In the genomic region with DNA sequence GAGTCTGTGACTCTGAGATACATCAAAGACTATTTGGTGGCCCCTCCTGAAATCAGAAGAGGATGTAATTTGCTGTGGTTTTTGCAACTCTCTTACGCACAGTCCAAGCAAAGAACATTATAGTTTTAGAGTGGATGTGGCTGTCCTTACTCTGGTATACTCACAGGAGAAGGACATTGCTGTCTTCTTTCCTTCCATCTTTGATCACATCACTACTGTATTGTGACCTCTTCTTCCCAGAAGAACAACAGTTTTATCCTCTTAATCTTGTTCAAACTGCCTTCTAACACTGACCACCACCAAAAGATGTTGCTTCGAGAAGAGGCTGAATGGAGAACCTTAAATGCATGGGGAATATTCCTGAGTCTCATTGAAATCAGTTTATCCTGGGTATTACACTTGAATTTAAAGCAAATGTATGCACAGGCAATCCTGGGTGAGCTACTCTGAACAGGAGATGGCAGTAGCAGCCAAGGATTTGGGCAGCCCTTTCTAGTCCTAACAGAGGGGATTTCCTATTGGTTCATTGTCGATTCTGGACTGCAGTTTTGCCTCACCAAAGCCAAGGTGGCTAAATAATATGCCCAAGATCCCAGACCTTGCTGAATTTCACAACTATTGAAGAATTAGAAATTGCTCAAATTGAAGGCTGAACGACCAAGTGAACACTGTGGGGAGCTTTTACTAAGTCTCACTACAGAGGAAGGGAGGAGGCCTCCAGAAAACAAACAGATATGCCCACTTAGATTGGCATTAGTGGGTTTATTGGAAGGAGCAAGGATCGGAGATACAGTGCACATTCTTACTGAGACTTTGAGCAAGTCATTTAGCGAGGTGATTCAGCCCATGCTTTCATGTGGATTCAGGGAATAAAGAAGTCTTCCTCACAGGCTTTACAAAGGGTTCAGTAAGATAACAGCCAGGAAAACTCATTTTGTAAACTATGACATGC, we compare ENCODE assay signal across 8 cellular contexts.
DNase-seq lines count a peak whose midpoint lies in the region; ATAC-seq, FAIRE-seq and TF ChIP-seq lines count a peak whose summit lies in the region.

No MANE protein-coding gene starts in this region.

- H2AFZ ChIP-seq in HepG2 (ENCODE audit: low read length), result no peak overlapping the region

- ATAC-seq in GM18858 (IDR thresholded peaks at IDR 0.05; ENCODE audit: unreplicated experiment) (peak; percentile 84), HG03039 (IDR thresholded peaks at IDR 0.05; ENCODE audit: unreplicated experiment) (peak; percentile 82), HepG2 (peak; percentile 100)

- TF ChIP-seq EP300 in HepG2 (IDR thresholded peaks at IDR 0.05; ENCODE audit: low read depth in 2 of 2, low read length in 2 of 2), result no peak
- no peak for TF ChIP-seq EP300 in HepG2 (CRISPR knock-in tag; IDR thresholded peaks at IDR 0.05; ENCODE audit: borderline replicate concordance)

- FAIRE-seq in bronchial epithelial cell (lab: Jason Lieb, UNC) (no peak), HepG2 (lab: Jason Lieb, UNC) (peak; percentile 88)

- POLR2A ChIA-PET in HepG2 (lab: Yijun Ruan, JAX), result no interaction called here

- H3K27ac ChIP-seq in HepG2 (ENCODE audit: extremely low read length, insufficient read depth, low read length) (no peak overlapping the region), vagina (no peak overlapping the region)

- BruUV-seq in HepG2 (replicated peaks; lab: Mats Ljungman, UMichigan), result no TSS peak

- H4K20me1 ChIP-seq in HepG2 (ENCODE audit: insufficient read depth, low read length), result no peaks in the 10 kb centered on the region

- TF ChIP-seq POLR2A in HepG2 (IDR thresholded peaks at IDR 0.05; ENCODE audit: insufficient read depth in 1 of 2, low read depth in 2 of 2, low read length in 2 of 2) (no peak), vagina (IDR thresholded peaks at IDR 0.05) (no peak)

- 2% methylated on average over 6 of the region's 6 CpGs for WGBS in HepG2 (ENCODE audit: low lambda C conversion rate)

- in situ Hi-C loops in HepG2 (cut with HindIII; ENCODE audit: extremely low pct_ligation_motif_present, low pct_unique_long_range_greater_than_20kb), result loop anchor here (5.0 to 10.0 kb wide), 2 partner anchors 777 to 859 kb away; no protein-coding TSS in a partner anchor

- intact Hi-C loops in HepG2 (cut with micrococcal nuclease; ENCODE audit: unreplicated experiment) (loop anchor here (1.0 to 5.0 kb wide), 5 partner anchors 330 to 862 kb away; no protein-coding TSS in a partner anchor), vagina (cut with DNase I) (no loop called here)

- H3K4me1 ChIP-seq in HepG2 (ENCODE audit: insufficient read depth, low read length) (peaks cover 8% of the 10 kb centered on the region; the same call in 1 of the 2 replicates), vagina (peaks cover 18% of the 10 kb centered on the region)

- DNase-seq in Ammon's horn (ENCODE audit: low spot score), result peak; percentile 35
- peak; percentile 83 for DNase-seq in NCI-H2227 treated with DMSO at 0.1 percent for 48 hours (lab: John Stamatoyannopoulos, UW)
- DNase-seq in bronchial epithelial cell (ENCODE audit: low read depth), result peak; percentile 79
- DNase-seq in HepG2 (ENCODE audit: low spot score), result peak; percentile 74
- no peak for DNase-seq in vagina (ENCODE audit: extremely low spot score in 2 of 2)
- DNase-seq in activated CD8-positive, alpha-beta memory T cell treated with anti-CD3 and anti-CD28 coated beads for 24 hours, result no peak

- H3K27me3 ChIP-seq in bronchial epithelial cell (ENCODE audit: control insufficient read depth, insufficient read depth, low read length), result no peaks in the 10 kb centered on the region
- H3K27me3 ChIP-seq in HepG2 (ENCODE audit: control insufficient read depth in 1 of 2, insufficient read depth in 2 of 2, low read length in 2 of 2), result no peaks in the 10 kb centered on the region
- no peaks in the 10 kb centered on the region for H3K27me3 ChIP-seq in vagina

- H3K9ac ChIP-seq in HepG2 (ENCODE audit: insufficient read depth, low read depth, low read length), result no peak overlapping the region

- TF ChIP-seq CTCF in bronchial epithelial cell (IDR thresholded peaks at IDR 0.05; ENCODE audit: insufficient read depth, low read length, severe bottlenecking), result peak; percentile 76
- peak; percentile 89 for TF ChIP-seq CTCF in HepG2 (CRISPR knock-in tag; IDR thresholded peaks at IDR 0.05)
- peak; percentile 12 to 34 (median 28) for TF ChIP-seq CTCF in vagina (IDR thresholded peaks at IDR 0.05)

- peak overlapping the region; percentile 19; the same call in 1 of the 2 replicates for H3K4me2 ChIP-seq in HepG2 (ENCODE audit: low read depth, low read length)

- H3K36me3 ChIP-seq in bronchial epithelial cell (ENCODE audit: control insufficient read depth, insufficient read depth, low read length) (no peaks in the 10 kb centered on the region), HepG2 (replicated peaks in 1 of 2; ENCODE audit: control insufficient read depth in 1 of 2, insufficient read depth in 2 of 2, low read length in 2 of 2) (no peaks in the 10 kb centered on the region), vagina (no peaks in the 10 kb centered on the region)

- CTCF ChIA-PET in HepG2 (lab: Yijun Ruan, JAX; ENCODE audit: low intra/inter-chr PET ratio, low total read pairs), result interaction anchor here (0.8 to 2.1 kb wide), 4 partner anchors 140 to 862 kb away, joined by 3 to 14 read pairs (median 5); no protein-coding TSS in a partner anchor

- H3K79me2 ChIP-seq in HepG2 (ENCODE audit: insufficient read depth, low read length), result no peaks in the 10 kb centered on the region

- H3K4me3 ChIP-seq in bronchial epithelial cell (ENCODE audit: low read depth, low read length) (no peak overlapping the region), HepG2 (replicated peaks in 1 of 3; ENCODE audit: insufficient read depth in 1 of 3, low read depth in 2 of 3, low read length in 3 of 3) (no peak overlapping the region), vagina (no peak overlapping the region)

- H3K9me3 ChIP-seq in HepG2 (ENCODE audit: low read length) (no peaks in the 10 kb centered on the region), vagina (no peaks in the 10 kb centered on the region)

- peak; percentile 81 for TF ChIP-seq RAD21 in HepG2 (CRISPR knock-in tag; IDR thresholded peaks at IDR 0.05)

TF ChIP-seq in HepG2, 621 proteins besides CTCF, POLR2A, EP300 and RAD21 (continues in another document):
- no peak for TF ChIP-seq NR2C2 (CRISPR knock-in tag; IDR thresholded peaks at IDR 0.05; ENCODE audit: borderline replicate concordance)
- TF ChIP-seq, protein P1, sequence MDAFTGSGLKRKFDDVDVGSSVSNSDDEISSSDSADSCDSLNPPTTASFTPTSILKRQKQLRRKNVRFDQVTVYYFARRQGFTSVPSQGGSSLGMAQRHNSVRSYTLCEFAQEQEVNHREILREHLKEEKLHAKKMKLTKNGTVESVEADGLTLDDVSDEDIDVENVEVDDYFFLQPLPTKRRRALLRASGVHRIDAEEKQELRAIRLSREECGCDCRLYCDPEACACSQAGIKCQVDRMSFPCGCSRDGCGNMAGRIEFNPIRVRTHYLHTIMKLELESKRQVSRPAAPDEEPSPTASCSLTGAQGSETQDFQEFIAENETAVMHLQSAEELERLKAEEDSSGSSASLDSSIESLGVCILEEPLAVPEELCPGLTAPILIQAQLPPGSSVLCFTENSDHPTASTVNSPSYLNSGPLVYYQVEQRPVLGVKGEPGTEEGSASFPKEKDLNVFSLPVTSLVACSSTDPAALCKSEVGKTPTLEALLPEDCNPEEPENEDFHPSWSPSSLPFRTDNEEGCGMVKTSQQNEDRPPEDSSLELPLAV (CRISPR knock-in tag; conservative IDR thresholded peaks at IDR 0.05; ENCODE audit: low read depth), result no peak
- TF ChIP-seq STAG1 (CRISPR knock-in tag; IDR thresholded peaks at IDR 0.05), result peak; percentile 98
- TF ChIP-seq, protein P2, sequence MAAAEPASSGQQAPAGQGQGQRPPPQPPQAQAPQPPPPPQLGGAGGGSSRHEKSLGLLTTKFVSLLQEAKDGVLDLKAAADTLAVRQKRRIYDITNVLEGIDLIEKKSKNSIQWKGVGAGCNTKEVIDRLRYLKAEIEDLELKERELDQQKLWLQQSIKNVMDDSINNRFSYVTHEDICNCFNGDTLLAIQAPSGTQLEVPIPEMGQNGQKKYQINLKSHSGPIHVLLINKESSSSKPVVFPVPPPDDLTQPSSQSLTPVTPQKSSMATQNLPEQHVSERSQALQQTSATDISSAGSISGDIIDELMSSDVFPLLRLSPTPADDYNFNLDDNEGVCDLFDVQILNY (CRISPR knock-in tag; conservative IDR thresholded peaks at IDR 0.05), result no peak
- TF ChIP-seq ZFP36L1 (CRISPR knock-in tag; IDR thresholded peaks at IDR 0.05), result 0 out of 2 replicates have a peak, but pooled peaks have one; percentile 38
- TF ChIP-seq, protein P3, sequence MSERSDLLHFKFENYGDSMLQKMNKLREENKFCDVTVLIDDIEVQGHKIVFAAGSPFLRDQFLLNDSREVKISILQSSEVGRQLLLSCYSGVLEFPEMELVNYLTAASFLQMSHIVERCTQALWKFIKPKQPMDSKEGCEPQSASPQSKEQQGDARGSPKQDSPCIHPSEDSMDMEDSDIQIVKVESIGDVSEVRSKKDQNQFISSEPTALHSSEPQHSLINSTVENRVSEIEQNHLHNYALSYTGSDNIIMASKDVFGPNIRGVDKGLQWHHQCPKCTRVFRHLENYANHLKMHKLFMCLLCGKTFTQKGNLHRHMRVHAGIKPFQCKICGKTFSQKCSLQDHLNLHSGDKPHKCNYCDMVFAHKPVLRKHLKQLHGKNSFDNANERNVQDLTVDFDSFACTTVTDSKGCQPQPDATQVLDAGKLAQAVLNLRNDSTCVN (CRISPR knock-in tag; IDR thresholded peaks at IDR 0.05; ENCODE audit: borderline replicate concordance), result peak; percentile 43; the same call in 1 of the 2 replicates
- TF ChIP-seq RBFOX2 (IDR thresholded peaks at IDR 0.05; ENCODE audit: low read depth, low read length), result no peak
- TF ChIP-seq, protein P4, sequence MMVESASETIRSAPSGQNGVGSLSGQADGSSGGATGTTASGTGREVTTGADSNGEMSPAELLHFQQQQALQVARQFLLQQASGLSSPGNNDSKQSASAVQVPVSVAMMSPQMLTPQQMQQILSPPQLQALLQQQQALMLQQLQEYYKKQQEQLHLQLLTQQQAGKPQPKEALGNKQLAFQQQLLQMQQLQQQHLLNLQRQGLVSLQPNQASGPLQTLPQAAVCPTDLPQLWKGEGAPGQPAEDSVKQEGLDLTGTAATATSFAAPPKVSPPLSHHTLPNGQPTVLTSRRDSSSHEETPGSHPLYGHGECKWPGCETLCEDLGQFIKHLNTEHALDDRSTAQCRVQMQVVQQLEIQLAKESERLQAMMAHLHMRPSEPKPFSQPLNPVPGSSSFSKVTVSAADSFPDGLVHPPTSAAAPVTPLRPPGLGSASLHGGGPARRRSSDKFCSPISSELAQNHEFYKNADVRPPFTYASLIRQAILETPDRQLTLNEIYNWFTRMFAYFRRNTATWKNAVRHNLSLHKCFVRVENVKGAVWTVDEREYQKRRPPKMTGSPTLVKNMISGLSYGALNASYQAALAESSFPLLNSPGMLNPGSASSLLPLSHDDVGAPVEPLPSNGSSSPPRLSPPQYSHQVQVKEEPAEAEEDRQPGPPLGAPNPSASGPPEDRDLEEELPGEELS (CRISPR knock-in tag; IDR thresholded peaks at IDR 0.05), result no peak
- no peak for TF ChIP-seq NFYB (CRISPR knock-in tag; IDR thresholded peaks at IDR 0.05)
- TF ChIP-seq GPN1 (CRISPR knock-in tag; IDR thresholded peaks at IDR 0.05; ENCODE audit: borderline replicate concordance), result no peak
- no peak for TF ChIP-seq ZNF570 (CRISPR knock-in tag; IDR thresholded peaks at IDR 0.05; ENCODE audit: borderline replicate concordance)

Comparison
In these comparisons a context has a peak if more than half of its experiments do, and no peak if none do; other contexts are left out.
1. DNase-seq: peak in Ammon's horn (single experiment), NCI-H2227 treated with DMSO at 0.1 percent for 48 hours (single experiment), bronchial epithelial cell (single experiment) and HepG2 (single experiment); none in vagina (0 of 2) and activated CD8-positive, alpha-beta memory T cell treated with anti-CD3 and anti-CD28 coated beads for 24 hours (single experiment).
2. CTCF ChIP-seq: peak in every context shown above with its lines; median percentile 89 in HepG2; 76 in bronchial epithelial cell; 28 in vagina.
3. Peak in every context shown above with its lines, with median percentiles within 50 percentile points of each other: ATAC-seq.